13 cellular contexts compared by ENCODE assay signal in genomic region chr3:113105980-113106379, GRCh38.
"Had no signal": no experiment of that assay in that cellular context is flagged by ENCODE, and none has a peak within 500 bp of the region (broad histone marks: within the 10 kb centered on the region; RNA-seq: fewer than 3 reads in every experiment).

No MANE protein-coding gene starts in this region.

- H3K9me3 ChIP-seq: ascending aorta, neutrophil had no signal

- DNase-seq: activated naive CD4-positive, alpha-beta T cell; activated T-cell treated with anti-CD3 and anti-CD28 coated beads for 4 hours; naive B cell; T-helper 9 cell had no signal

- H3K4me1 ChIP-seq: parathyroid adenoma had no signal

- H3K4me3 ChIP-seq: ascending aorta, cardiac muscle cell, hepatocyte had no signal

- H3K27ac Mint-ChIP-seq: naive B cell; stimulated activated effector memory CD8-positive, alpha-beta T cell treated with anti-CD3 and anti-CD28 coated beads, Interleukin-12 subunit alpha, Interleukin-12 subunit beta, amount 100 ng/mL, for 72 hours had no signal

- H3K9me3 Mint-ChIP-seq: stimulated activated effector memory CD8-positive, alpha-beta T cell treated with anti-CD3 and anti-CD28 coated beads, Interleukin-12 subunit alpha, Interleukin-12 subunit beta, amount 100 ng/mL, for 72 hours had no signal

- H3K9ac ChIP-seq: parathyroid adenoma had no signal

- H3K27ac ChIP-seq: cardiac muscle cell, hepatocyte, neutrophil, parathyroid adenoma had no signal

- H3K36me3 Mint-ChIP-seq: stimulated activated effector memory CD8-positive, alpha-beta T cell treated with anti-CD3 and anti-CD28 coated beads, Interleukin-12 subunit alpha, Interleukin-12 subunit beta, amount 100 ng/mL, for 72 hours had no signal

- H3K27me3 ChIP-seq: ascending aorta, cardiac muscle cell, hepatocyte, neutrophil had no signal

- H3K36me3 ChIP-seq: ascending aorta, cardiac muscle cell, neutrophil had no signal

- ATAC-seq: activated CD4-positive, CD25-positive, alpha-beta regulatory T cell treated with anti-CD3 and anti-CD28 coated beads, Interleukin-2, amount 50 U/mL, for 24 hours; esophagus mucosa; left lobe of liver; stimulated activated effector memory CD8-positive, alpha-beta T cell treated with anti-CD3 and anti-CD28 coated beads, Interleukin-12 subunit alpha, Interleukin-12 subunit beta, amount 100 ng/mL, for 72 hours had no signal
